ENCODE assay signal across 21 cellular contexts in genomic region chr5:14458414-14458813, GRCh38.
A peak's percentile ranks its signal among the peaks of the same experiment; 100 is the strongest.
DNase-seq lines count a peak whose midpoint lies in the region; ATAC-seq and TF ChIP-seq lines count a peak whose summit lies in the region.
"Had no signal": no experiment of that assay in that cellular context is flagged by ENCODE, and none has a peak within 500 bp of the region (broad histone marks: within the 10 kb centered on the region; RNA-seq: fewer than 3 reads in every experiment).

No MANE protein-coding gene starts in this region.

- ATAC-seq in Panc1 (no peak), GM21619 (IDR thresholded peaks at IDR 0.05; ENCODE audit: unreplicated experiment) (no peak), HG03108 (IDR thresholded peaks at IDR 0.05; ENCODE audit: unreplicated experiment) (no peak)
- ATAC-seq: left lung, T-cell had no signal

- H3K9me3 ChIP-seq in Panc1 (ENCODE audit: control insufficient read depth, insufficient read depth, low read depth, low read length), result no peaks in the 10 kb centered on the region; the same call in 1 of the 2 replicates
- H3K9me3 ChIP-seq: ascending aorta, colonic mucosa had no signal

- peak overlapping the region; percentile 65 for H3K27ac Mint-ChIP-seq in nephron progenitor cell
- H3K27ac Mint-ChIP-seq: T-cell had no signal

- TF ChIP-seq CTCF in Panc1 (IDR thresholded peaks at IDR 0.05), result no peak
- no peak for TF ChIP-seq CTCF in nephron progenitor cell (IDR thresholded peaks at IDR 0.05)

- H3K4me3 ChIP-seq in ACC112 (ENCODE audit: low read depth, low read length) (no peak overlapping the region), Panc1 (ENCODE audit: low read depth in 2 of 2, low read length in 2 of 2) (no peak overlapping the region)
- H3K4me3 ChIP-seq: ascending aorta, colonic mucosa, left lung had no signal

- peaks cover 18% of the 10 kb centered on the region for H3K9me3 Mint-ChIP-seq in nephron progenitor cell
- H3K9me3 Mint-ChIP-seq: IgD-negative memory B cell had no signal

- peaks cover 70% of the 10 kb centered on the region for H3K4me1 Mint-ChIP-seq in nephron progenitor cell
- H3K4me1 Mint-ChIP-seq: IgD-negative memory B cell had no signal

- peaks cover 58% of the 10 kb centered on the region for H3K36me3 Mint-ChIP-seq in nephron progenitor cell (ENCODE audit: low read depth)
- H3K36me3 Mint-ChIP-seq: T-cell had no signal

- H3K27me3 Mint-ChIP-seq in nephron progenitor cell (ENCODE audit: low read depth, poor library complexity), result no peaks in the 10 kb centered on the region
- H3K27me3 Mint-ChIP-seq: IgD-negative memory B cell, T-cell had no signal

- H3K36me3 ChIP-seq in ACC112 (ENCODE audit: insufficient read depth, low read length), result peaks cover 49% of the 10 kb centered on the region
- H3K36me3 ChIP-seq in Panc1 (ENCODE audit: control insufficient read depth, insufficient read depth, low read length), result peaks cover 53% of the 10 kb centered on the region
- H3K36me3 ChIP-seq: colonic mucosa had no signal

- H3K4me1 ChIP-seq in ACC112 (ENCODE audit: control insufficient read depth, insufficient read depth, low read length, unreplicated experiment), result peaks cover 16% of the 10 kb centered on the region
- no peaks in the 10 kb centered on the region for H3K4me1 ChIP-seq in Panc1 (ENCODE audit: control insufficient read depth, insufficient read depth, low read length)
- H3K4me1 ChIP-seq: colonic mucosa, left lung had no signal

- in situ Hi-C loops in G401 (cut with HindIII; ENCODE audit: low sequenced_read_pairs) (no loop called here), Panc1 (cut with HindIII; ENCODE audit: low pct_unique_long_range_greater_than_20kb, low sequenced_read_pairs) (no loop called here)

- intact Hi-C loops in Panc1 (cut with micrococcal nuclease; ENCODE audit: unreplicated experiment), result no loop called here

- peak overlapping the region; percentile 14; the same call in 1 of the 2 replicates for H3K27ac ChIP-seq in ACC112 (ENCODE audit: low read depth, low read length)
- peak overlapping the region; percentile 7; the same call in 1 of the 2 replicates for H3K27ac ChIP-seq in Panc1 (ENCODE audit: low read length)
- H3K27ac ChIP-seq: ascending aorta, colonic mucosa, left lung had no signal

- H3K4me3 Mint-ChIP-seq in nephron progenitor cell, result no peak overlapping the region
- H3K4me3 Mint-ChIP-seq: IgD-negative memory B cell, T-cell had no signal

- no peak overlapping the region for H2AFZ ChIP-seq in ACC112 (ENCODE audit: low read length, unreplicated experiment)

- DNase-seq in G401 (ENCODE audit: low spot score) (peak; percentile 64), Panc1 (ENCODE audit: low read depth, low spot score) (no peak), nephron progenitor cell (no peak), SIG-M5 treated with dmso at 0.1 percent for 504 hours (lab: John Stamatoyannopoulos, UW; ENCODE audit: unreplicated experiment) (no peak), ureter (ENCODE audit: low spot score) (no peak)
- DNase-seq: activated CD4-positive, alpha-beta T cell treated with anti-CD3 and anti-CD28 coated beads, Interleukin-2, amount 50 U/mL, for 1 hour; activated naive CD4-positive, alpha-beta T cell treated with Interleukin-2 at 50 U/mL for 16 hours; activated T-cell treated with anti-CD3 and anti-CD28 coated beads for 4 hours; AML-193; colonic mucosa; foreskin fibroblast; H7; left lung; MM.1S; NCI-H2029; T-cell had no signal

- H3K27me3 ChIP-seq in ACC112 (ENCODE audit: insufficient read depth, low read length), result no peaks in the 10 kb centered on the region
- no peaks in the 10 kb centered on the region for H3K27me3 ChIP-seq in Panc1 (ENCODE audit: control insufficient read depth, insufficient read depth, low read length)
- H3K27me3 ChIP-seq: ascending aorta, colonic mucosa, left lung had no signal

- POLR2A ChIA-PET in Panc1 (lab: Charles Lee), result no interaction called here

- BruUV-seq in Panc1 (replicated peaks; lab: Mats Ljungman, UMichigan), result no TSS peak

- CTCF ChIA-PET in Panc1 (lab: Charles Lee), result no interaction called here

- H3K79me2 ChIP-seq in ACC112 (ENCODE audit: control insufficient read depth, insufficient read depth, low read length, unreplicated experiment), result peaks cover 91% of the 10 kb centered on the region
